14 cellular contexts compared by ENCODE assay signal in the genomic region with DNA sequence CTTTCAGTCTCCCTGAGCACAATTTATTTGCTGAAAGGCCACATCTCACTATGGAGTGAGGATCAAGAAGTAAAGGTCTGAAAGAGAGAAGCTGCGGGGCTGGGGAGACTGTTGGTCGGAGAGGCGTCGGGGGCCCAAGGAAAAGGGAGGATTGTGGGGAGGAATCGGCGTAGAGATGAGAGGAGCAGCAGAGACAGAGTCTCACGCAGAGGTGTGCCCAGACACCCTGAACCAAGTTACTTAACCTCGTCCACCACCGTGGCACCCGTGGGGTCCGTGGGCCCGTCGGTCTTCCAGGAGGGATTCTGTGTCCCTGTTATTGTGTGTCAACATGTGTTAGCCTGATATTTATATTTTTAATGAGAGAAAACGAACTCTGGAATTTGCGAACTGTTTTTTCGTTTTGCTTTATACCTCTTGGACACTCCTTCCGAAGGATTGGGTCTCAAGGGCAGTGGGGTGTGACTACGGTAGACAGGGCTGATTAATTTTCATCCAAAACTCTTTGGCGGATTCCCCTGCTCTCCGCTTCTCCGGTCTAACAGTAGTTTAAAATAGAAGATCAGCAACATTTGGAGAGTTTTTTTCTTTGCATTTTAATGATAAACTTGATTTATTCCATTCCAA. TPM values are rescaled to one million over a fixed set of nuclear protein-coding genes. Genes with fewer than 3 reads are reported as not detected.
DNase-seq lines count a peak whose midpoint lies in the region; ATAC-seq, FAIRE-seq and TF ChIP-seq lines count a peak whose summit lies in the region.
"Had no signal": no experiment of that assay in that cellular context is flagged by ENCODE, and none has a peak within 500 bp of the region (broad histone marks: within the 10 kb centered on the region; RNA-seq: fewer than 3 reads in every experiment).

No MANE protein-coding gene starts in this region.

- no peak overlapping the region for H3K9ac ChIP-seq in HepG2 (ENCODE audit: insufficient read depth, low read depth, low read length)

- peaks cover 12% of the 10 kb centered on the region for H3K4me1 ChIP-seq in HepG2 (ENCODE audit: insufficient read depth, low read length)

- CTCF ChIA-PET in WTC11 (lab: Charles Lee): interaction anchor here (0.9 to 2.4 kb wide), 4 partner anchors 8 to 334 kb away, joined by 4 to 18 read pairs (median 8); no protein-coding TSS in a partner anchor
- CTCF ChIA-PET in HepG2 (lab: Yijun Ruan, JAX; ENCODE audit: low intra/inter-chr PET ratio, low total read pairs): no interaction called here

- no peak overlapping the region for H3K4me3 ChIP-seq in HepG2 (replicated peaks in 1 of 3; ENCODE audit: insufficient read depth in 1 of 3, low read depth in 2 of 3, low read length in 3 of 3)
- H3K4me3 ChIP-seq: gastroesophageal sphincter had no signal

- H3K27ac ChIP-seq in HepG2 (ENCODE audit: extremely low read length, insufficient read depth, low read length): no peak overlapping the region
- H3K27ac ChIP-seq: gastroesophageal sphincter had no signal

- FAIRE-seq in HepG2 (lab: Jason Lieb, UNC): no peak
- FAIRE-seq: astrocyte, GM18507 had no signal

- H3K79me2 ChIP-seq in HepG2 (ENCODE audit: insufficient read depth, low read length): peaks cover 7% of the 10 kb centered on the region

- no peak for TF ChIP-seq CTCF in WTC11 (IDR thresholded peaks at IDR 0.05)
- TF ChIP-seq CTCF in HepG2 (CRISPR knock-in tag; IDR thresholded peaks at IDR 0.05): no peak
- TF ChIP-seq CTCF in HFFc6 (IDR thresholded peaks at IDR 0.05): no peak

- no peaks in the 10 kb centered on the region for H3K9me3 ChIP-seq in HepG2 (ENCODE audit: low read length)
- H3K9me3 ChIP-seq: gastroesophageal sphincter had no signal

- TF ChIP-seq RAD21 in HepG2 (CRISPR knock-in tag; IDR thresholded peaks at IDR 0.05): 0 out of 2 replicates have a peak, but pooled peaks have one; percentile 12

- H3K4me2 ChIP-seq in HepG2 (ENCODE audit: low read depth, low read length): no peak overlapping the region

- H3K4me1 Mint-ChIP-seq in activated T-cell treated with anti-CD3 and anti-CD28 coated beads, Interleukin-2, amount 50 U/mL, for 24 hours (ENCODE audit: low read depth): no peaks in the 10 kb centered on the region
- H3K4me1 Mint-ChIP-seq in WTC11 (no peaks in the 10 kb centered on the region), HFFc6 (ENCODE audit: low read depth) (no peaks in the 10 kb centered on the region)
- H3K4me1 Mint-ChIP-seq in T-helper 2 cell treated with Interferon-gamma antibody and Interleukin-4, amounts not matched to agents 5 μg/mL and 100 μg/mL, for 36 hours (ENCODE audit: low read depth): no peaks in the 10 kb centered on the region
- H3K4me1 Mint-ChIP-seq: stimulated activated effector memory CD8-positive, alpha-beta T cell treated with anti-CD3 and anti-CD28 coated beads, Interleukin-12 subunit alpha, Interleukin-12 subunit beta, amount 100 ng/mL, for 72 hours had no signal

- no peak overlapping the region for H3K27ac Mint-ChIP-seq in activated T-cell treated with anti-CD3 and anti-CD28 coated beads, Interleukin-2, amount 50 U/mL, for 24 hours
- H3K27ac Mint-ChIP-seq in WTC11 (no peak overlapping the region), HFFc6 (no peak overlapping the region)
- H3K27ac Mint-ChIP-seq in T-helper 2 cell treated with Interferon-gamma antibody and Interleukin-4, amounts not matched to agents 5 μg/mL and 100 μg/mL, for 36 hours: no peak overlapping the region
- H3K27ac Mint-ChIP-seq: stimulated activated effector memory CD8-positive, alpha-beta T cell treated with anti-CD3 and anti-CD28 coated beads, Interleukin-12 subunit alpha, Interleukin-12 subunit beta, amount 100 ng/mL, for 72 hours had no signal

- TF ChIP-seq EP300 in HepG2 (IDR thresholded peaks at IDR 0.05; ENCODE audit: low read depth in 2 of 2, low read length in 2 of 2) (no peak), HepG2 (CRISPR knock-in tag; IDR thresholded peaks at IDR 0.05; ENCODE audit: borderline replicate concordance) (no peak)

- BruUV-seq in HepG2 (replicated peaks; lab: Mats Ljungman, UMichigan): TSS peak; percentile 5

- H3K36me3 ChIP-seq in HepG2 (replicated peaks in 1 of 2; ENCODE audit: control insufficient read depth in 1 of 2, insufficient read depth in 2 of 2, low read length in 2 of 2): peaks cover 16 to 30% of the 10 kb centered on the region in 2 experiments; a peak in 4 of 5 replicates

- peak; percentile 34 for DNase-seq in activated T-cell treated with anti-CD3 and anti-CD28 coated beads, Interleukin-2, amount 50 U/mL, for 24 hours
- no peak for DNase-seq in activated T-cell treated with anti-CD3 and anti-CD28 coated beads for 4 hours
- DNase-seq in WTC11 (ENCODE audit: low spot score): peak; percentile 29
- DNase-seq in HepG2 (ENCODE audit: low spot score): no peak
- DNase-seq in stimulated activated CD8-positive, alpha-beta memory T cell treated with anti-CD3 and anti-CD28 coated beads, Interleukin-4, amount 100 ng/mL, for 48 hours: peak; percentile 28
- no peak for DNase-seq in HFFc6
- no peak for DNase-seq in T-helper 2 cell treated with Interferon-gamma antibody and Interleukin-4, amounts not matched to agents 5 μg/mL and 100 μg/mL, for 36 hours (ENCODE audit: low spot score)
- DNase-seq: effector memory CD4-positive, alpha-beta T cell; kidney glomerular epithelial cell had no signal

- TF ChIP-seq POLR2A in HepG2 (IDR thresholded peaks at IDR 0.05; ENCODE audit: insufficient read depth in 1 of 2, low read depth in 2 of 2, low read length in 2 of 2): no peak

- ATAC-seq in WTC11 (no peak), HepG2 (no peak), HG02623 (IDR thresholded peaks at IDR 0.05; ENCODE audit: unreplicated experiment) (no peak)
- ATAC-seq: gastroesophageal sphincter; stimulated activated effector memory CD8-positive, alpha-beta T cell treated with anti-CD3 and anti-CD28 coated beads, Interleukin-12 subunit alpha, Interleukin-12 subunit beta, amount 100 ng/mL, for 72 hours had no signal

- intact Hi-C loops in HepG2 (cut with micrococcal nuclease; ENCODE audit: unreplicated experiment): no loop called here

- H4K20me1 ChIP-seq in HepG2 (ENCODE audit: insufficient read depth, low read length): no peaks in the 10 kb centered on the region

- H3K9me3 Mint-ChIP-seq in activated T-cell treated with anti-CD3 and anti-CD28 coated beads, Interleukin-2, amount 50 U/mL, for 24 hours: no peaks in the 10 kb centered on the region
- H3K9me3 Mint-ChIP-seq in WTC11 (no peaks in the 10 kb centered on the region), HFFc6 (no peaks in the 10 kb centered on the region)
- no peaks in the 10 kb centered on the region for H3K9me3 Mint-ChIP-seq in T-helper 2 cell treated with Interferon-gamma antibody and Interleukin-4, amounts not matched to agents 5 μg/mL and 100 μg/mL, for 36 hours
- H3K9me3 Mint-ChIP-seq: stimulated activated effector memory CD8-positive, alpha-beta T cell treated with anti-CD3 and anti-CD28 coated beads, Interleukin-12 subunit alpha, Interleukin-12 subunit beta, amount 100 ng/mL, for 72 hours had no signal

- H2AFZ ChIP-seq in HepG2 (ENCODE audit: low read length): no peak overlapping the region

- 93% methylated on average over 21 of the region's 21 CpGs for WGBS in HepG2 (ENCODE audit: low lambda C conversion rate)

- in situ Hi-C loops in HepG2 (cut with HindIII; ENCODE audit: extremely low pct_ligation_motif_present, low pct_unique_long_range_greater_than_20kb): no loop called here

- POLR2A ChIA-PET in WTC11 (lab: Charles Lee) (no interaction called here), HepG2 (lab: Yijun Ruan, JAX) (interaction anchor here (0.6 kb wide), 1 partner anchor 9 kb away, joined by 3 read pairs; no protein-coding TSS in a partner anchor)

- peaks cover 0 to 1% of the 10 kb centered on the region in 2 experiments; a peak in 1 of 5 replicates for H3K27me3 ChIP-seq in HepG2 (ENCODE audit: control insufficient read depth in 1 of 2, insufficient read depth in 2 of 2, low read length in 2 of 2)
- H3K27me3 ChIP-seq: gastroesophageal sphincter had no signal

- no peaks in the 10 kb centered on the region for H3K27me3 Mint-ChIP-seq in activated T-cell treated with anti-CD3 and anti-CD28 coated beads, Interleukin-2, amount 50 U/mL, for 24 hours
- H3K27me3 Mint-ChIP-seq in WTC11 (ENCODE audit: low read depth) (no peaks in the 10 kb centered on the region), HFFc6 (ENCODE audit: insufficient read depth) (no peaks in the 10 kb centered on the region)
- H3K27me3 Mint-ChIP-seq in T-helper 2 cell treated with Interferon-gamma antibody and Interleukin-4, amounts not matched to agents 5 μg/mL and 100 μg/mL, for 36 hours (ENCODE audit: low read depth): no peaks in the 10 kb centered on the region

- no peaks in the 10 kb centered on the region for H3K36me3 Mint-ChIP-seq in activated T-cell treated with anti-CD3 and anti-CD28 coated beads, Interleukin-2, amount 50 U/mL, for 24 hours (ENCODE audit: low read depth)
- no peaks in the 10 kb centered on the region for H3K36me3 Mint-ChIP-seq in WTC11
- H3K36me3 Mint-ChIP-seq in HFFc6 (ENCODE audit: low read depth): no peaks in the 10 kb centered on the region
- H3K36me3 Mint-ChIP-seq in T-helper 2 cell treated with Interferon-gamma antibody and Interleukin-4, amounts not matched to agents 5 μg/mL and 100 μg/mL, for 36 hours (ENCODE audit: low read depth): no peaks in the 10 kb centered on the region
- H3K36me3 Mint-ChIP-seq: stimulated activated effector memory CD8-positive, alpha-beta T cell treated with anti-CD3 and anti-CD28 coated beads, Interleukin-12 subunit alpha, Interleukin-12 subunit beta, amount 100 ng/mL, for 72 hours had no signal

- no peak overlapping the region for H3K4me3 Mint-ChIP-seq in activated T-cell treated with anti-CD3 and anti-CD28 coated beads, Interleukin-2, amount 50 U/mL, for 24 hours
- H3K4me3 Mint-ChIP-seq in WTC11: no peak overlapping the region
- no peak overlapping the region for H3K4me3 Mint-ChIP-seq in HFFc6
- no peak overlapping the region for H3K4me3 Mint-ChIP-seq in T-helper 2 cell treated with Interferon-gamma antibody and Interleukin-4, amounts not matched to agents 5 μg/mL and 100 μg/mL, for 36 hours
- H3K4me3 Mint-ChIP-seq: stimulated activated effector memory CD8-positive, alpha-beta T cell treated with anti-CD3 and anti-CD28 coated beads, Interleukin-12 subunit alpha, Interleukin-12 subunit beta, amount 100 ng/mL, for 72 hours had no signal

RNA-seq across cellular contexts. Expression of gene NBPF1, which starts 3.9 kb away (rescaled TPM):
- total RNA-seq in WTC11 (2021): 17.5 to 18.3 TPM (median 17.9 TPM) in 3 replicates
- 35.6 and 36.2 TPM in 2 replicates for total RNA-seq in HepG2 (2016; rRNA removed; fragmentation: Illumina TruSeq; extraction: Trizol)
- total RNA-seq in HepG2 (2016; cell fraction: cytosol; rRNA removed; fragmentation: Illumina TruSeq; extraction: Trizol; ENCODE audit: low read depth): 2.8 and 3.7 TPM in 2 replicates
- 33.6 and 35.9 TPM in 2 replicates for total RNA-seq in HepG2 (2016; cell fraction: insoluble cytoplasmic fraction; rRNA removed; fragmentation: Illumina TruSeq; extraction: Trizol)
- 12.7 and 15.7 TPM in 2 replicates for total RNA-seq in HepG2 (2016; cell fraction: membrane; rRNA removed; fragmentation: Illumina TruSeq; extraction: Trizol)
- total RNA-seq in HepG2 (2016; cell fraction: nucleus; rRNA removed; fragmentation: Illumina TruSeq; extraction: Trizol): 43.1 and 51.6 TPM in 2 replicates
- polyA plus RNA-seq in HepG2 (2011; rRNA removed): 30.3 and 38.8 TPM in 2 replicates
- 13.9 and 24.8 TPM in 2 replicates for polyA plus RNA-seq in HepG2 (2011; cell fraction: cytosol; rRNA removed)
- 44.1 and 66.8 TPM in 2 replicates for polyA plus RNA-seq in HepG2 (2011; cell fraction: nucleus; rRNA removed)
- 24.2 and 34.4 TPM in 2 replicates for polyA plus RNA-seq in HepG2 (2012)
- polyA plus RNA-seq in HepG2 (2016; cell fraction: cytosol; fragmentation: Illumina TruSeq; extraction: Trizol; ENCODE audit: low read depth): 3.5 and 3.8 TPM in 2 replicates
- polyA plus RNA-seq in HepG2 (2016; cell fraction: insoluble cytoplasmic fraction; fragmentation: Illumina TruSeq; extraction: Trizol; ENCODE audit: low read depth): 24.0 and 26.6 TPM in 2 replicates
- polyA plus RNA-seq in HepG2 (2016; cell fraction: membrane; fragmentation: Illumina TruSeq; extraction: Trizol; ENCODE audit: low read depth): 12.4 and 14.6 TPM in 2 replicates
- 54.4 and 54.5 TPM in 2 replicates for polyA plus RNA-seq in HepG2 (2016; cell fraction: nucleus; fragmentation: Illumina TruSeq; extraction: Trizol; ENCODE audit: insufficient read depth, low read depth)
- polyA minus RNA-seq in HepG2 (2011; rRNA and poly(A)+ RNA removed; ENCODE audit: low replicate concordance): 29.8 and 35.9 TPM in 2 replicates
- polyA minus RNA-seq in HepG2 (2011; cell fraction: cytosol; rRNA and poly(A)+ RNA removed): 20.5 and 26.0 TPM in 2 replicates
- polyA minus RNA-seq in HepG2 (2011; cell fraction: nucleus; rRNA and poly(A)+ RNA removed): 98.8 and 162 TPM in 2 replicates
- 10 to 100 TPM; 37.0 to 43.3 (median 39.0) TPM for total RNA-seq in HFFc6 (2021; fragmentation: NEBNext Ultra II Directional; extraction: Animal tissue kit (Norgen Biotek cat#: 25700))

RNA-seq across cellular contexts. Expression of gene RNU1-3, which starts 49.5 kb away (rescaled TPM):
- total RNA-seq in WTC11 (2021) (1,028 to 1,267 TPM (median 1,197 TPM) in 3 replicates), HepG2 (2016; rRNA removed; fragmentation: Illumina TruSeq; extraction: Trizol) (859 and 11,018 TPM in 2 replicates)
- total RNA-seq in HepG2 (2016; cell fraction: cytosol; rRNA removed; fragmentation: Illumina TruSeq; extraction: Trizol; ENCODE audit: low read depth): 16,281 and 17,236 TPM in 2 replicates
- total RNA-seq in HepG2 (2016; cell fraction: insoluble cytoplasmic fraction; rRNA removed; fragmentation: Illumina TruSeq; extraction: Trizol): 1,309 and 10,613 TPM in 2 replicates
- 2,848 and 3,475 TPM in 2 replicates for total RNA-seq in HepG2 (2016; cell fraction: membrane; rRNA removed; fragmentation: Illumina TruSeq; extraction: Trizol)
- total RNA-seq in HepG2 (2016; cell fraction: nucleus; rRNA removed; fragmentation: Illumina TruSeq; extraction: Trizol): 52,466 and 64,417 TPM in 2 replicates
- under 0.01 TPM in 2 replicates for polyA plus RNA-seq in HepG2 (2011; rRNA removed)
- under 0.01 TPM in 2 replicates for polyA plus RNA-seq in HepG2 (2011; cell fraction: cytosol; rRNA removed)
- under 0.01 TPM in 2 replicates for polyA plus RNA-seq in HepG2 (2011; cell fraction: nucleus; rRNA removed)
- polyA plus RNA-seq in HepG2 (2012): 59.2 and 78.2 TPM in 2 replicates
- polyA plus RNA-seq in HepG2 (2016; cell fraction: cytosol; fragmentation: Illumina TruSeq; extraction: Trizol; ENCODE audit: low read depth): 27.3 and 44.4 TPM in 2 replicates
- not detected in 2 replicates for polyA plus RNA-seq in HepG2 (2016; cell fraction: insoluble cytoplasmic fraction; fragmentation: Illumina TruSeq; extraction: Trizol; ENCODE audit: low read depth)
- not detected in 2 replicates for polyA plus RNA-seq in HepG2 (2016; cell fraction: membrane; fragmentation: Illumina TruSeq; extraction: Trizol; ENCODE audit: low read depth)
- 32.8 TPM in 1 of 2 replicates, not detected in the other for polyA plus RNA-seq in HepG2 (2016; cell fraction: nucleus; fragmentation: Illumina TruSeq; extraction: Trizol; ENCODE audit: insufficient read depth, low read depth)
- polyA minus RNA-seq in HepG2 (2011; rRNA and poly(A)+ RNA removed; ENCODE audit: low replicate concordance): 12,820 and 15,604 TPM in 2 replicates
- 90,102 and 105,040 TPM in 2 replicates for polyA minus RNA-seq in HepG2 (2011; cell fraction: cytosol; rRNA and poly(A)+ RNA removed)
- polyA minus RNA-seq in HepG2 (2011; cell fraction: nucleus; rRNA and poly(A)+ RNA removed): 42,574 and 58,030 TPM in 2 replicates
- 1,000 to 10,000 TPM; 1,191 to 2,394 (median 1,819) TPM for total RNA-seq in HFFc6 (2021; fragmentation: NEBNext Ultra II Directional; extraction: Animal tissue kit (Norgen Biotek cat#: 25700))

Comparison
In these comparisons a context has a peak if more than half of its experiments do, and no peak if none do; other contexts are left out.
1. DNase-seq: peak in activated T-cell treated with anti-CD3 and anti-CD28 coated beads, Interleukin-2, amount 50 U/mL, for 24 hours (single experiment), WTC11 (single experiment) and stimulated activated CD8-positive, alpha-beta memory T cell treated with anti-CD3 and anti-CD28 coated beads, Interleukin-4, amount 100 ng/mL, for 48 hours (single experiment); none in activated T-cell treated with anti-CD3 and anti-CD28 coated beads for 4 hours (single experiment), HepG2 (single experiment), HFFc6 (single experiment) and T-helper 2 cell treated with Interferon-gamma antibody and Interleukin-4, amounts not matched to agents 5 μg/mL and 100 μg/mL, for 36 hours (single experiment).